8 cellular contexts compared by ENCODE assay signal in the genomic region with DNA sequence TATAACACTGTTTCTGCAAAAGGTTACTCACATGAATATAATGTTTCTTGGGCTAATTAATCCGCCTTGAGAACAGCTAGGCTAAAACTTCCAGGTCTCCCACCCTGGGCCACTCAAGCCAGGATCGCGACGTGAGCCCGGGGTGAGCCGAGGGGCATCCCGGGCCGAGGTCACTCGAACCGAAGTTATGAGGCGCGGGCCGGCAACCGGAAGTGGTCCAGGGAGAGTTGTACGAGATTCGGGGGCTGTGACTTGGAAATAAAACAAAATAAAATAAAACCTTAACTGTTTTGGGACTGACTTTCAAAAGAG. TPM values are rescaled to one million over a fixed set of nuclear protein-coding genes. Genes with fewer than 3 reads are reported as not detected.
DNase-seq lines count a peak whose midpoint lies in the region; ATAC-seq and TF ChIP-seq lines count a peak whose summit lies in the region.

No MANE protein-coding gene starts in this region.

- CTCF ChIA-PET in activated naive CD4-positive, alpha-beta T cell treated with anti-CD3 and anti-CD28 coated beads for 36 hours (lab: Charles Lee), result interaction anchor here (0.8 kb wide), 1 partner anchor 14 kb away, joined by 4 read pairs; no protein-coding TSS in a partner anchor

- H3K9me3 Mint-ChIP-seq in activated naive CD4-positive, alpha-beta T cell treated with anti-CD3 and anti-CD28 coated beads for 36 hours, result no peaks in the 10 kb centered on the region
- H3K9me3 Mint-ChIP-seq in activated naive CD4-positive, alpha-beta T cell treated with anti-CD3 and anti-CD28 coated beads, Interleukin-2, amount 50 U/mL, for 24 hours, result no peaks in the 10 kb centered on the region

- H3K36me3 Mint-ChIP-seq in activated naive CD4-positive, alpha-beta T cell treated with anti-CD3 and anti-CD28 coated beads for 36 hours (ENCODE audit: low read depth), result peaks cover 20% of the 10 kb centered on the region
- peaks cover 12% of the 10 kb centered on the region for H3K36me3 Mint-ChIP-seq in activated naive CD4-positive, alpha-beta T cell treated with anti-CD3 and anti-CD28 coated beads, Interleukin-2, amount 50 U/mL, for 24 hours

- H3K27ac Mint-ChIP-seq in activated naive CD4-positive, alpha-beta T cell treated with anti-CD3 and anti-CD28 coated beads for 36 hours, result peak overlapping the region; percentile 78
- H3K27ac Mint-ChIP-seq in activated naive CD4-positive, alpha-beta T cell treated with anti-CD3 and anti-CD28 coated beads, Interleukin-2, amount 50 U/mL, for 24 hours, result peak overlapping the region; percentile 41

- TF ChIP-seq EP300 in stomach (IDR thresholded peaks at IDR 0.05), result no peak

- peaks cover 0 to 36% (median 15%) of the 10 kb centered on the region in 4 donors for H3K4me1 ChIP-seq in stomach

- peak overlapping the region; percentile 44 to 64 (median 55) for H3K4me3 ChIP-seq in stomach

- H3K27me3 Mint-ChIP-seq in activated naive CD4-positive, alpha-beta T cell treated with anti-CD3 and anti-CD28 coated beads for 36 hours (ENCODE audit: low read depth), result no peaks in the 10 kb centered on the region
- H3K27me3 Mint-ChIP-seq in activated naive CD4-positive, alpha-beta T cell treated with anti-CD3 and anti-CD28 coated beads, Interleukin-2, amount 50 U/mL, for 24 hours, result no peaks in the 10 kb centered on the region

- peak overlapping the region; percentile 85 for H3K4me3 Mint-ChIP-seq in activated naive CD4-positive, alpha-beta T cell treated with anti-CD3 and anti-CD28 coated beads for 36 hours
- peak overlapping the region; percentile 80 for H3K4me3 Mint-ChIP-seq in activated naive CD4-positive, alpha-beta T cell treated with anti-CD3 and anti-CD28 coated beads, Interleukin-2, amount 50 U/mL, for 24 hours

- H3K27me3 ChIP-seq in stomach, result no peaks in the 10 kb centered on the region

- ATAC-seq in HG03139 (IDR thresholded peaks at IDR 0.05; ENCODE audit: unreplicated experiment), result peak; percentile 9

- peaks cover 0 to 4% (median 2%) of the 10 kb centered on the region in 4 donors for H3K36me3 ChIP-seq in stomach

- no peak for TF ChIP-seq CTCF in stomach (IDR thresholded peaks at IDR 0.05)

- DNase-seq in activated naive CD4-positive, alpha-beta T cell treated with anti-CD3 and anti-CD28 coated beads for 36 hours, result no peak
- no peak for DNase-seq in activated naive CD4-positive, alpha-beta T cell (lab: John Stamatoyannopoulos, UW)
- peak; percentile 33 for DNase-seq in iPS-NIHi11 (ENCODE audit: low spot score)
- DNase-seq in stomach, result no peak
- no peak for DNase-seq in NCI-H446 (lab: John Stamatoyannopoulos, UW)
- DNase-seq in NCI-H2196 (lab: John Stamatoyannopoulos, UW; ENCODE audit: unreplicated experiment), result no peak

- H3K27ac ChIP-seq in stomach, result peak overlapping the region; percentile 87 to 91 (median 90)

- H3K9me3 ChIP-seq in stomach, result peaks cover 0 to 4% (median 0%) of the 10 kb centered on the region in 4 donors

- intact Hi-C loops in activated naive CD4-positive, alpha-beta T cell treated with anti-CD3 and anti-CD28 coated beads for 36 hours (cut with micrococcal nuclease), result loop anchor here (2.0 to 5.0 kb wide), 3 partner anchors 88 to 696 kb away; a partner anchor contains a TSS
- intact Hi-C loops in stomach (cut with DNase I; ENCODE audit: low total_unique reads), result no loop called here

- TF ChIP-seq POLR2A in stomach (IDR thresholded peaks at IDR 0.05), result no peak

- H3K4me1 Mint-ChIP-seq in activated naive CD4-positive, alpha-beta T cell treated with anti-CD3 and anti-CD28 coated beads for 36 hours (ENCODE audit: low read depth), result peaks cover 43% of the 10 kb centered on the region
- H3K4me1 Mint-ChIP-seq in activated naive CD4-positive, alpha-beta T cell treated with anti-CD3 and anti-CD28 coated beads, Interleukin-2, amount 50 U/mL, for 24 hours, result peaks cover 60% of the 10 kb centered on the region

- WGBS in stomach, 5 donors, result 0 to 40% (median 2%) methylated on average over 16 of the region's 16 CpGs

RNA-seq across cellular contexts. Expression of a gene that starts 0.3 kb away (rescaled TPM):
- 1 to 10 TPM; 5.8 to 7.7 TPM for total RNA-seq in activated naive CD4-positive, alpha-beta T cell treated with anti-CD3 and anti-CD28 coated beads for 36 hours
- 10 to 100 TPM in 1 of 5 donors, 1 to 10 TPM in 3, not detected in 1; 1.3 to 21.6 (median 4.7) TPM for total RNA-seq in stomach
- 10 to 100 TPM; 21.0 to 22.8 (median 22.1) TPM for polyA plus RNA-seq in stomach

RNA-seq across cellular contexts. Expression of a gene that starts 0.3 kb away (rescaled TPM):
- 10 to 100 TPM; 15.0 to 19.3 TPM for total RNA-seq in activated naive CD4-positive, alpha-beta T cell treated with anti-CD3 and anti-CD28 coated beads for 36 hours
- total RNA-seq in stomach, result 10 to 100 TPM in 2 of 5 donors, 1 to 10 TPM in 3; 2.8 to 34.4 (median 6.6) TPM
- polyA plus RNA-seq in stomach, result 10 to 100 TPM; 17.6 to 42.2 (median 37.1) TPM

RNA-seq across cellular contexts. Expression of a gene that starts 0.7 kb away (rescaled TPM):
- 10 to 100 TPM; 15.4 to 17.9 TPM for total RNA-seq in activated naive CD4-positive, alpha-beta T cell treated with anti-CD3 and anti-CD28 coated beads for 36 hours
- total RNA-seq in stomach, result 10 to 100 TPM in 2 of 5 donors, 1 to 10 TPM in 2, under 1 TPM in 1; 0.87 to 20.1 (median 7.0) TPM
- 10 to 100 TPM; 10.0 to 18.8 (median 11.8) TPM for polyA plus RNA-seq in stomach

RNA-seq across cellular contexts. Expression of a gene that starts 44.0 kb away (rescaled TPM):
- 10 to 100 TPM; 94.3 to 95.5 TPM for total RNA-seq in activated naive CD4-positive, alpha-beta T cell treated with anti-CD3 and anti-CD28 coated beads for 36 hours
- total RNA-seq in stomach, result 10 to 100 TPM in 4 of 5 donors, 1 to 10 TPM in 1; 9.3 to 88.8 (median 19.9) TPM
- 100 to 1,000 TPM; 105 to 123 (median 123) TPM for polyA plus RNA-seq in stomach

RNA-seq across cellular contexts. Expression of a gene that starts 48.1 kb away (rescaled TPM):
- total RNA-seq in activated naive CD4-positive, alpha-beta T cell treated with anti-CD3 and anti-CD28 coated beads for 36 hours, result 1 to 10 TPM; 4.1 to 4.6 TPM
- 1 to 10 TPM in 4 of 5 donors, under 1 TPM in 1; 0.29 to 7.1 (median 3.5) TPM for total RNA-seq in stomach
- 1 to 10 TPM; 3.0 to 3.9 (median 3.8) TPM for polyA plus RNA-seq in stomach
